28 cellular contexts compared by ENCODE assay signal in genomic region chr5:137488516-137488915, GRCh38. TPM values are rescaled to one million over a fixed set of nuclear protein-coding genes. Genes with fewer than 3 reads are reported as not detected.
"Had no signal": no experiment of that assay in that cellular context is flagged by ENCODE, and none has a peak within 500 bp of the region (broad histone marks: within the 10 kb centered on the region; RNA-seq: fewer than 3 reads in every experiment).

No MANE protein-coding gene starts in this region.

- H3K27ac ChIP-seq: body of pancreas, gastroesophageal sphincter, hepatocyte, left lung, lower lobe of right lung, right atrium auricular region, suprapubic skin, tibial nerve had no signal

- H3K4me3 Mint-ChIP-seq: activated B cell treated with CpG ODN at 0.5 μM for 24 hours; activated CD8-positive, alpha-beta T cell treated with anti-CD3 and anti-CD28 coated beads for 36 hours; activated naive CD4-positive, alpha-beta T cell treated with anti-CD3 and anti-CD28 coated beads, Interleukin-2, amount 50 U/mL, for 24 hours; activated naive CD8-positive, alpha-beta T cell treated with anti-CD3 and anti-CD28 coated beads, Interleukin-2, amount 50 U/mL, for 24 hours; immature natural killer cell; natural killer cell; stimulated activated memory B cell treated with anti-CD40 and anti-IgM and Interleukin-4, amounts not matched to agents 10 μg/mL and 1 μg/mL and 100 μg/mL, for 72 hours; stimulated activated naive CD8-positive, alpha-beta T cell treated with anti-CD3 and anti-CD28 coated beads, Interleukin-15, amount 100 ng/mL, for 72 hours had no signal

- H3K36me3 Mint-ChIP-seq: activated naive CD4-positive, alpha-beta T cell treated with anti-CD3 and anti-CD28 coated beads, Interleukin-2, amount 50 U/mL, for 24 hours; immature natural killer cell; natural killer cell; stimulated activated memory B cell treated with anti-CD40 and anti-IgM and Interleukin-4, amounts not matched to agents 10 μg/mL and 1 μg/mL and 100 μg/mL, for 72 hours had no signal

- DNase-seq: activated B cell treated with CpG ODN at 0.5 μM for 24 hours; activated CD4-positive, alpha-beta T cell treated with anti-CD3 and anti-CD28 coated beads, Interleukin-2, amount 50 U/mL, for 1 hour; activated CD8-positive, alpha-beta T cell treated with anti-CD3 and anti-CD28 coated beads for 36 hours; activated naive CD8-positive, alpha-beta T cell treated with anti-CD3 and anti-CD28 coated beads, Interleukin-2, amount 50 U/mL, for 24 hours; activated T-cell treated with anti-CD3 and anti-CD28 coated beads, Interleukin-2, amount 50 U/mL, for 48 hours; aorta; body of pancreas; cerebellar nuclear complex; cortex of kidney; immature natural killer cell; kidney; left lung; lower lobe of right lung; mesendoderm; natural killer cell; stimulated activated CD4-positive, alpha-beta T cell treated with anti-CD3 and anti-CD28 coated beads, Interleukin-1b, Interleukin-23, amount 100 ng/mL, for 48 hours; stimulated activated CD4-positive, alpha-beta T cell treated with anti-CD3 and anti-CD28 coated beads, Interleukin-4, amount 100 ng/mL, for 4 hours; stimulated activated CD8-positive, alpha-beta memory T cell treated with anti-CD3 and anti-CD28 coated beads, Interleukin-4, amount 100 ng/mL, for 48 hours; stimulated activated naive CD8-positive, alpha-beta T cell treated with anti-CD3 and anti-CD28 coated beads, Interleukin-15, amount 100 ng/mL, for 72 hours; T-helper 2 cell had no signal

- H3K27me3 Mint-ChIP-seq: stimulated activated memory B cell treated with anti-CD40 and anti-IgM and Interleukin-4, amounts not matched to agents 10 μg/mL and 1 μg/mL and 100 μg/mL, for 72 hours; stimulated activated naive CD8-positive, alpha-beta T cell treated with anti-CD3 and anti-CD28 coated beads, Interleukin-15, amount 100 ng/mL, for 72 hours had no signal

- ATAC-seq: activated CD8-positive, alpha-beta T cell treated with anti-CD3 and anti-CD28 coated beads for 36 hours; activated naive CD8-positive, alpha-beta T cell treated with anti-CD3 and anti-CD28 coated beads, Interleukin-2, amount 50 U/mL, for 24 hours; body of pancreas; gastroesophageal sphincter; left lung; lower lobe of right lung; natural killer cell; stimulated activated memory B cell treated with anti-CD40 and anti-IgM and Interleukin-4, amounts not matched to agents 10 μg/mL and 1 μg/mL and 100 μg/mL, for 72 hours; stimulated activated naive CD8-positive, alpha-beta T cell treated with anti-CD3 and anti-CD28 coated beads, Interleukin-15, amount 100 ng/mL, for 72 hours had no signal

- H3K9me3 Mint-ChIP-seq: activated B cell treated with CpG ODN at 0.5 μM for 24 hours; activated CD8-positive, alpha-beta T cell treated with anti-CD3 and anti-CD28 coated beads for 36 hours; activated naive CD4-positive, alpha-beta T cell treated with anti-CD3 and anti-CD28 coated beads, Interleukin-2, amount 50 U/mL, for 24 hours; activated naive CD8-positive, alpha-beta T cell treated with anti-CD3 and anti-CD28 coated beads, Interleukin-2, amount 50 U/mL, for 24 hours; activated T-helper 2 cell treated with anti-CD3 and anti-CD28 coated beads, Interferon-gamma antibody, Interleukin-2, Interleukin-4, amounts not matched to agents 10 μg/mL and 5 μg/mL and 100 μg/mL, durations not matched to agents 14 hours and 24 hours and 36 hours; natural killer cell; stimulated activated memory B cell treated with anti-CD40 and anti-IgM and Interleukin-4, amounts not matched to agents 10 μg/mL and 1 μg/mL and 100 μg/mL, for 72 hours; stimulated activated naive CD8-positive, alpha-beta T cell treated with anti-CD3 and anti-CD28 coated beads, Interleukin-15, amount 100 ng/mL, for 72 hours had no signal

- H3K27ac Mint-ChIP-seq: activated B cell treated with CpG ODN at 0.5 μM for 24 hours; activated CD8-positive, alpha-beta T cell treated with anti-CD3 and anti-CD28 coated beads for 36 hours; activated naive CD4-positive, alpha-beta T cell treated with anti-CD3 and anti-CD28 coated beads, Interleukin-2, amount 50 U/mL, for 24 hours; activated naive CD8-positive, alpha-beta T cell treated with anti-CD3 and anti-CD28 coated beads, Interleukin-2, amount 50 U/mL, for 24 hours; activated T-helper 2 cell treated with anti-CD3 and anti-CD28 coated beads, Interferon-gamma antibody, Interleukin-2, Interleukin-4, amounts not matched to agents 10 μg/mL and 5 μg/mL and 100 μg/mL, durations not matched to agents 14 hours and 24 hours and 36 hours; immature natural killer cell; natural killer cell; stimulated activated memory B cell treated with anti-CD40 and anti-IgM and Interleukin-4, amounts not matched to agents 10 μg/mL and 1 μg/mL and 100 μg/mL, for 72 hours; stimulated activated naive CD8-positive, alpha-beta T cell treated with anti-CD3 and anti-CD28 coated beads, Interleukin-15, amount 100 ng/mL, for 72 hours had no signal

- H3K4me1 Mint-ChIP-seq: activated B cell treated with CpG ODN at 0.5 μM for 24 hours; activated naive CD4-positive, alpha-beta T cell treated with anti-CD3 and anti-CD28 coated beads, Interleukin-2, amount 50 U/mL, for 24 hours; activated naive CD8-positive, alpha-beta T cell treated with anti-CD3 and anti-CD28 coated beads, Interleukin-2, amount 50 U/mL, for 24 hours; immature natural killer cell; natural killer cell; stimulated activated memory B cell treated with anti-CD40 and anti-IgM and Interleukin-4, amounts not matched to agents 10 μg/mL and 1 μg/mL and 100 μg/mL, for 72 hours; stimulated activated naive CD8-positive, alpha-beta T cell treated with anti-CD3 and anti-CD28 coated beads, Interleukin-15, amount 100 ng/mL, for 72 hours had no signal

RNA-seq across cellular contexts. Expression of gene SPOCK1, which starts 10.6 kb away (rescaled TPM):
- total RNA-seq: activated B cell treated with CpG ODN at 0.5 μM for 24 hours; activated CD8-positive, alpha-beta T cell treated with anti-CD3 and anti-CD28 coated beads for 36 hours; activated T-helper 2 cell treated with anti-CD3 and anti-CD28 coated beads, Interferon-gamma antibody, Interleukin-2, Interleukin-4, amounts not matched to agents 10 μg/mL and 5 μg/mL and 100 μg/mL, durations not matched to agents 14 hours and 24 hours and 36 hours had no signal
